ENCODE assay signal across 8 cellular contexts in the genomic region with DNA sequence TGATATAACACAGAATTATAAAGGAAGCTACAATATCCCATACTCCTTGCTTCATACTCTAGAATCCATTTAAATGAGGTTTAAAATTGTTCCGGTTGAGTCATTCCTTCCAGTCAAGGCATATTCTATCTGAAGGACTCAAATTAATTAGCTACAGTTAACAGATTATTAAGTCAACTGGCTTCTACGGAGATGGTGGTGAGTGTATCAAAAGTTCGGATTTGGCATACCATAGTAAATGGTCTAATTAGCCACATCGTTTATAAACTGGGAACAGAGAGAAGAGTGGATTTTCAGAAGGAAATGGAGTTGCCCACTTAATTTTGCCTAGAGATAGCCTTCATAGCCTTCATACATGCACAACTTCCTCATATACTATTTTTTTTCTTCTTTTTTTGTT.
"Had no signal": no experiment of that assay in that cellular context is flagged by ENCODE, and none has a peak within 500 bp of the region (broad histone marks: within the 10 kb centered on the region; RNA-seq: fewer than 3 reads in every experiment).

No MANE protein-coding gene starts in this region.

- H3K9me3 ChIP-seq: HAP-1 had no signal

- H3K4me3 ChIP-seq: GM23248, HAP-1 had no signal

- H3K36me3 ChIP-seq: HAP-1 had no signal

- H2AFZ ChIP-seq: GM23248 had no signal

- H3K27ac ChIP-seq: GM23248, HL-60 had no signal

- FAIRE-seq: HepG2 had no signal

- ATAC-seq: HCT116, HepG2 had no signal

- DNase-seq: GM23248, GOT3, H7, HFFc6 had no signal

- H3K9ac ChIP-seq: GM23248 had no signal

- H3K4me1 ChIP-seq: HAP-1 had no signal
